Comparison of ENCODE assay signal across 8 cellular contexts in the genomic region with DNA sequence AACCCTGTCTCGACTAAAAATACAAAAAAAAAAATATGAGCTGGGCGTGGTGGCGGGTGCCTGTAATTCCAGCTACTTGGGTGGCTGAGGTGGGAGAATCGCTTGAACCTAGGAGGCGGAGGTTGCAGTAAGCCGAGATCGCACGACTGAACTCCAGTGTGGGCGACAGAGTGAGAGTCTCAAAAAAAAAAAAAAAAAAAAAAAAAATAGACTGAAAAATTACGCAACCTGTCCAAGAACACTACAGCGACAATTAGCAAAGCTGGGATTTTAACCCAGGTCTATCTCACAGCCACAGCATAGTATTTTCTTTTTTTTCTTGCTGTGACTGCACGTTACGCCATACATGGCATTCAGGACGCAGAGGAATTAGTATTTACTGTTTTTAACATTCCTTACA. TPM values are rescaled to one million over a fixed set of nuclear protein-coding genes. Genes with fewer than 3 reads are reported as not detected.
DNase-seq lines count a peak whose midpoint lies in the region; ATAC-seq and TF ChIP-seq lines count a peak whose summit lies in the region.

No MANE protein-coding gene starts in this region.

- H3K18ac ChIP-seq in H9 (ENCODE audit: insufficient read length, low read depth, low read length): no peak overlapping the region

- H3K36me3 ChIP-seq in SK-N-MC (ENCODE audit: insufficient read depth, low read length) (peaks cover 9% of the 10 kb centered on the region; the same call in 1 of the 2 replicates), skeletal muscle tissue (ENCODE audit: control insufficient read depth in 3 of 3, insufficient read depth in 3 of 3, low read length in 3 of 3) (peaks cover 0 to 11% (median 5%) of the 10 kb centered on the region in 3 donors)

- WGBS in H9 (ENCODE audit: extremely low coverage, insufficient read length, low lambda C conversion rate): no CpG with 5 or more reads among the region's 14 CpGs

- H3K9ac ChIP-seq in H9 (ENCODE audit: extremely low read depth, insufficient read length, low read length): peak overlapping the region; percentile 25
- peak overlapping the region; percentile 94 for H3K9ac ChIP-seq in SK-N-MC (ENCODE audit: insufficient read length)
- H3K9ac ChIP-seq in skeletal muscle tissue (ENCODE audit: low read depth in 1 of 3, low read length in 3 of 3): peak overlapping the region; percentile 21 to 99 (median 94)

- H3K27ac ChIP-seq in H9 (ENCODE audit: insufficient read length, low read depth, low read length) (no peak overlapping the region), SK-N-MC (peak overlapping the region; percentile 83; the same call in 1 of the 2 replicates), skeletal muscle tissue (ENCODE audit: low read depth, low read length) (peak overlapping the region; percentile 96)

- H3T11ph ChIP-seq in H9 (ENCODE audit: low read length): no peak overlapping the region

- H3K4me1 Mint-ChIP-seq in H9: peaks cover 9 to 20% of the 10 kb centered on the region in 2 experiments; a peak in 3 of 4 replicates

- H2BK15ac ChIP-seq in H9 (ENCODE audit: low read depth, low read length): no peak overlapping the region

- H3K4me3 ChIP-seq in SK-N-MC (peak overlapping the region; percentile 96), fibroblast of the aortic adventitia (ENCODE audit: low read depth, low read length) (peak overlapping the region; percentile 91), skeletal muscle tissue (ENCODE audit: low read length in 3 of 3) (peak overlapping the region; percentile 92 to 97 (median 94))

- TF ChIP-seq CTCF in H9 (conservative IDR thresholded peaks at IDR 0.05) (no peak), fibroblast of the aortic adventitia (IDR thresholded peaks at IDR 0.05; ENCODE audit: insufficient read depth, low read length) (no peak)

- H3K4me3 Mint-ChIP-seq in H9: peak overlapping the region; percentile 93 to 95

- peaks cover 3% of the 10 kb centered on the region for H3K79me1 ChIP-seq in H9 (ENCODE audit: insufficient read depth, low read depth, low read length, poor library complexity, severe bottlenecking)

- H2AFZ ChIP-seq in H9 (ENCODE audit: low read length): no peak overlapping the region

- no peak overlapping the region for H4K91ac ChIP-seq in H9 (ENCODE audit: insufficient read length, low read depth, low read length)

- no peak for TF ChIP-seq POLR2A in GM18505 (IDR thresholded peaks at IDR 0.05; ENCODE audit: borderline replicate concordance, extremely low read depth, insufficient read depth, insufficient read length)

- no peak overlapping the region for H2BK20ac ChIP-seq in H9 (ENCODE audit: low read depth, low read length, poor library complexity, severe bottlenecking)

- H3K79me2 ChIP-seq in H9 (ENCODE audit: insufficient read depth, low read length): peaks cover 3% of the 10 kb centered on the region; the same call in 1 of the 2 replicates

- no peak overlapping the region for H3K14ac ChIP-seq in H9 (ENCODE audit: insufficient read depth, low read length)

- H3K4ac ChIP-seq in H9 (ENCODE audit: low read depth, low read length): no peak overlapping the region

- H3K23ac ChIP-seq in H9 (ENCODE audit: insufficient read length, low read depth, low read length): no peak overlapping the region

- H3K4me2 ChIP-seq in H9 (ENCODE audit: insufficient read depth, insufficient read length, low read length): peak overlapping the region; percentile 42

- H4K8ac ChIP-seq in H9 (replicated peaks; ENCODE audit: insufficient read length, low read depth, low read length): no peak overlapping the region

- no peaks in the 10 kb centered on the region for H3K27me3 Mint-ChIP-seq in H9 (ENCODE audit: low read depth)

- H2AK5ac ChIP-seq in H9 (ENCODE audit: insufficient read length, low read length): no peak overlapping the region

- no peak overlapping the region for H2BK12ac ChIP-seq in H9 (ENCODE audit: insufficient read length, low read depth, low read length)

- H3K9me3 ChIP-seq in H9 (ENCODE audit: control insufficient read depth, low read depth, low read length): no peaks in the 10 kb centered on the region
- H3K9me3 ChIP-seq in SK-N-MC (ENCODE audit: low read depth, low read length): no peaks in the 10 kb centered on the region
- no peaks in the 10 kb centered on the region for H3K9me3 ChIP-seq in skeletal muscle tissue (ENCODE audit: control insufficient read depth in 3 of 3, low read length in 3 of 3)

- H3K23me2 ChIP-seq in H9 (ENCODE audit: insufficient read length, low read depth, low read length, poor library complexity, severe bottlenecking): no peaks in the 10 kb centered on the region

- H2BK120ac ChIP-seq in H9 (ENCODE audit: low read depth, low read length, poor library complexity, severe bottlenecking): no peak overlapping the region

- H3K27me3 ChIP-seq in H9 (ENCODE audit: insufficient read depth, low read length) (no peaks in the 10 kb centered on the region; the same call in 1 of the 2 replicates), skeletal muscle tissue (ENCODE audit: control insufficient read depth in 3 of 3, insufficient read depth in 3 of 3, low read length in 3 of 3) (no peaks in the 10 kb centered on the region)

- no peak overlapping the region for H3K56ac ChIP-seq in H9 (ENCODE audit: insufficient read length, low read depth, low read length)

- H4K20me1 ChIP-seq in H9 (ENCODE audit: control insufficient read depth, insufficient read depth, insufficient read length): no peaks in the 10 kb centered on the region

- H3K27ac Mint-ChIP-seq in H9: peak overlapping the region in 1 of 3 experiments; percentile 96; a peak in 1 of 7 replicates

- no peaks in the 10 kb centered on the region; the same call in 1 of the 2 replicates for H3K4me1 ChIP-seq in H9 (ENCODE audit: insufficient read depth, low read length)
- peaks cover 4 to 7% (median 5%) of the 10 kb centered on the region in 3 donors for H3K4me1 ChIP-seq in skeletal muscle tissue (ENCODE audit: control insufficient read depth in 3 of 3, insufficient read depth in 3 of 3, low read length in 3 of 3)

- peaks cover 19 to 27% (median 27%) of the 10 kb centered on the region in 3 experiments for H3K36me3 Mint-ChIP-seq in H9 (ENCODE audit: insufficient read depth in 1 of 3, low read depth in 3 of 3)

- peaks cover 14 to 20% of the 10 kb centered on the region in 2 experiments for H3K9me3 Mint-ChIP-seq in H9

- no peak for DNase-seq in H9
- no peak for DNase-seq in SK-N-MC (ENCODE audit: low read depth, low spot score)
- no peak for DNase-seq in fibroblast of the aortic adventitia (ENCODE audit: low read depth)
- DNase-seq in stimulated activated CD4-positive, alpha-beta T cell treated with anti-CD3 and anti-CD28 coated beads, Interleukin-1b, Interleukin-23, amount 100 ng/mL, for 48 hours: no peak
- no peak for DNase-seq in DMS79 treated with DMSO at 0.1 percent for 48 hours (lab: John Stamatoyannopoulos, UW)

- H4K5ac ChIP-seq in H9 (ENCODE audit: insufficient read length, low read depth, low read length): no peak overlapping the region

- H2BK5ac ChIP-seq in H9 (ENCODE audit: insufficient read length, low read length): no peak overlapping the region

- no peak for ATAC-seq in GM18505 (IDR thresholded peaks at IDR 0.05; ENCODE audit: unreplicated experiment)
- ATAC-seq in HG02798 (IDR thresholded peaks at IDR 0.05; ENCODE audit: poor library complexity, unreplicated experiment): no peak

RNA-seq across cellular contexts. Expression of a gene that starts 1.1 kb away (rescaled TPM):
- total RNA-seq in H9 (2021) (17.3 and 18.0 TPM in 2 replicates), fibroblast of the aortic adventitia (ENCODE audit: low replicate concordance) (57.8 and 75.6 TPM in 2 replicates), skeletal muscle tissue (30.8 TPM)

Comparison
In these comparisons a context has a peak if more than half of its experiments do, and no peak if none do; other contexts are left out.
1. H3K9ac ChIP-seq: peak in every context shown above with its lines; median percentile 94 in SK-N-MC; 94 in skeletal muscle tissue; 25 in H9.